8 cellular contexts compared by ENCODE assay signal in the genomic region with DNA sequence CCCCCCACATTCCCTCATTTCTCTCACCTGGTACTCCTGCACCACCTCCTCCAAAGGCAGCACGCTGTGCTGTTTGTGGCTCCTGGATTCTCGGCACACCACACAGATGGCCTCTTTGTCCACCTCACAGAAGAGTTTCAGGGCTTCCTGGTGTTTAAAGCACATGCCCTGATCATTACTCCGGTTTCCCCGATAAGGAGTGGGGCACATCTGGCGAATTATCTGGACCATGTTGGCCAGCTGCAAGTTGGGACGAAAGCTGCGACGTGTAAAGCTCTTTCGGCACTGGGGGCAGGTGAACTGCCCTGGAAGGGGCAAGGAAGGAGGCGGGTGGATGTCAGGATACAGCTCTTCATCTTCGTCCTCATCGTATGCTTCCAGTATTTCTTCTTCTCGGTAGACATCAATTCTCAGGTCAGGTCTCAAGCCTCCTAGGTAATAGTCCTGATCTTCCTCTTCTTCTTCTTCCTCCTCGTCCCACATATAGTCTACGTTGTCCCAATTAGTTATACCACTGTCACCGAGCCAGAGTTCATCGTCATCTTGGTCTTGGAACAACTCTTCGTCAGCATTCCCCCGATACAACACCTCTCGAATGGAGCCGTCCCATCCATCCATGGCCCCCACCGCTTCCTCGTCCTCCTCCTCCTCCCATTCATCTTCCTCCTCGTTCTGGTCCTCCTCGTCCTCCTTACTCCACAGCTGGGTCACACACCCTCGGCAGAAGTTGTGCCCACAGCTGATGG. TPM values are rescaled to one million over a fixed set of nuclear protein-coding genes. Genes with fewer than 3 reads are reported as not detected.
A peak's percentile ranks its signal among the peaks of the same experiment; 100 is the strongest.
DNase-seq lines count a peak whose midpoint lies in the region; ATAC-seq and TF ChIP-seq lines count a peak whose summit lies in the region.

No MANE protein-coding gene starts in this region.

- in situ Hi-C loops in GM23248 (cut with MboI), result no loop called here

- H3K4me3 ChIP-seq in GM23248, result peak overlapping the region; percentile 94
- H3K4me3 ChIP-seq in WERI-Rb-1 (ENCODE audit: low read depth, low read length), result peak overlapping the region; percentile 80
- H3K4me3 ChIP-seq in right cardiac atrium (ENCODE audit: low read length), result peak overlapping the region; percentile 89
- H3K4me3 ChIP-seq in smooth muscle cell, result peak overlapping the region; percentile 69

- TF ChIP-seq CTCF in WERI-Rb-1 (IDR thresholded peaks at IDR 0.05; ENCODE audit: low read depth, low read length) (no peak), smooth muscle cell (IDR thresholded peaks at IDR 0.05; ENCODE audit: borderline replicate concordance, insufficient read depth, poor library complexity, severe bottlenecking) (no peak)

- peaks cover 8% of the 10 kb centered on the region; the same call in 1 of the 2 replicates for H4K20me1 ChIP-seq in GM23248 (ENCODE audit: insufficient read depth)
- H4K20me1 ChIP-seq in smooth muscle cell (ENCODE audit: low read depth), result peaks cover 51% of the 10 kb centered on the region

- DNase-seq in GM23248 (peak; percentile 57), WERI-Rb-1 (no peak), right cardiac atrium (no peak), smooth muscle cell (lab: John Stamatoyannopoulos, UW; ENCODE audit: unreplicated experiment) (no peak), SIG-M5 (lab: John Stamatoyannopoulos, UW) (no peak), MV-4-11 (lab: John Stamatoyannopoulos, UW) (no peak), cortex of kidney (lab: John Stamatoyannopoulos, UW) (no peak), DMS53 treated with DMSO at 0.1 percent for 48 hours (lab: John Stamatoyannopoulos, UW; ENCODE audit: unreplicated experiment) (no peak)

- H3K4me1 ChIP-seq in GM23248 (ENCODE audit: insufficient read depth), result peaks cover 32% of the 10 kb centered on the region
- no peaks in the 10 kb centered on the region for H3K4me1 ChIP-seq in right cardiac atrium (ENCODE audit: control insufficient read depth, insufficient read depth, low read length)
- peaks cover 29% of the 10 kb centered on the region for H3K4me1 ChIP-seq in smooth muscle cell (ENCODE audit: low read depth)

- H3F3A ChIP-seq in GM23248 (ENCODE audit: insufficient read depth), result peaks cover 31% of the 10 kb centered on the region
- H3F3A ChIP-seq in smooth muscle cell (ENCODE audit: low read depth), result peaks cover 26% of the 10 kb centered on the region

- H3K9ac ChIP-seq in GM23248 (peak overlapping the region; percentile 100), smooth muscle cell (ENCODE audit: low read depth) (peak overlapping the region; percentile 95)

- peak overlapping the region; percentile 84 for H3K4me2 ChIP-seq in GM23248 (ENCODE audit: unreplicated experiment)
- H3K4me2 ChIP-seq in smooth muscle cell, result peak overlapping the region; percentile 97

- 1 to 3% methylated on average over 24 to 26 of the region's 26 CpGs for WGBS in GM23248 (ENCODE audit: low coverage in 1 of 2, low lambda C conversion rate in 2 of 2, missing lambda C conversion rate in 2 of 2), 2 experiments
- 2% methylated on average over 26 of the region's 26 CpGs for WGBS in right cardiac atrium
- 5% methylated on average over 26 of the region's 26 CpGs for WGBS in smooth muscle cell (ENCODE audit: low lambda C conversion rate)

- ATAC-seq in right cardiac atrium, result no peak

- H2AFZ ChIP-seq in GM23248, result peak overlapping the region; percentile 87
- H2AFZ ChIP-seq in smooth muscle cell (ENCODE audit: low read depth), result no peak overlapping the region

- H3K27ac ChIP-seq in GM23248 (peak overlapping the region; percentile 97), WERI-Rb-1 (no peak overlapping the region; the same call in 1 of the 2 replicates), right cardiac atrium (ENCODE audit: low read length) (peak overlapping the region; percentile 93), smooth muscle cell (ENCODE audit: low read depth) (peak overlapping the region; percentile 91)

- no peaks in the 10 kb centered on the region for H3K27me3 ChIP-seq in GM23248 (replicated peaks; ENCODE audit: insufficient read depth)
- H3K27me3 ChIP-seq in WERI-Rb-1 (ENCODE audit: insufficient read depth, low read depth, severe bottlenecking), result no peaks in the 10 kb centered on the region
- no peaks in the 10 kb centered on the region for H3K27me3 ChIP-seq in right cardiac atrium (ENCODE audit: control insufficient read depth, insufficient read depth)
- no peaks in the 10 kb centered on the region for H3K27me3 ChIP-seq in smooth muscle cell (ENCODE audit: low read depth)

- intact Hi-C loops in right cardiac atrium (cut with DNase I), result loop anchor here in 1 of 4 donors (2.0 kb wide), 1 partner anchor 69 kb away; no protein-coding TSS in a partner anchor

- H3K79me2 ChIP-seq in GM23248 (ENCODE audit: insufficient read depth) (peaks cover 73% of the 10 kb centered on the region), smooth muscle cell (ENCODE audit: low read depth) (peaks cover 68% of the 10 kb centered on the region)

- H3K9me3 ChIP-seq in GM23248 (ENCODE audit: low read depth), result no peaks in the 10 kb centered on the region
- no peaks in the 10 kb centered on the region for H3K9me3 ChIP-seq in WERI-Rb-1 (ENCODE audit: severe bottlenecking)
- no peaks in the 10 kb centered on the region for H3K9me3 ChIP-seq in right cardiac atrium (ENCODE audit: control insufficient read depth, low read length)
- no peaks in the 10 kb centered on the region for H3K9me3 ChIP-seq in smooth muscle cell (replicated peaks; ENCODE audit: low read depth)

- H3K9me2 ChIP-seq in GM23248 (ENCODE audit: insufficient read depth), result no peaks in the 10 kb centered on the region

- H3K36me3 ChIP-seq in GM23248 (ENCODE audit: low read depth), result peaks cover 13% of the 10 kb centered on the region
- H3K36me3 ChIP-seq in WERI-Rb-1, result peaks cover 3% of the 10 kb centered on the region; the same call in 1 of the 2 replicates
- no peaks in the 10 kb centered on the region for H3K36me3 ChIP-seq in smooth muscle cell (ENCODE audit: low read depth)

RNA-seq across cellular contexts. Expression of a gene that starts 0.8 kb away (rescaled TPM):
- 6.6 and 7.8 TPM in 2 replicates for total RNA-seq in GM23248 (2014; rRNA removed; shearing (Covaris generic))
- polyA plus RNA-seq in GM23248 (2016; fragmentation: Nextera tagmentation; extraction: Ambion mirVana) (4.1 and 5.3 TPM in 2 replicates), right cardiac atrium (9.3 TPM), smooth muscle cell (3.2 and 4.8 TPM in 2 replicates)
- total RNA-seq in right cardiac atrium (10 to 100 TPM in 2 of 4 donors, 1 to 10 TPM in 2; 8.2 to 11.6 (median 10.6) TPM), smooth muscle cell (5.0 and 6.9 TPM in 2 replicates)

RNA-seq across cellular contexts. Expression of a gene that starts 16.4 kb away (rescaled TPM):
- total RNA-seq in GM23248 (2014; rRNA removed; shearing (Covaris generic)), result 2,598 and 3,224 TPM in 2 replicates
- polyA plus RNA-seq in GM23248 (2016; fragmentation: Nextera tagmentation; extraction: Ambion mirVana), result 837 and 864 TPM in 2 replicates
- 100 to 1,000 TPM; 698 to 874 (median 743) TPM for total RNA-seq in right cardiac atrium
- polyA plus RNA-seq in right cardiac atrium, result 1,031 TPM
- 2,098 and 2,144 TPM in 2 replicates for total RNA-seq in smooth muscle cell
- 617 and 686 TPM in 2 replicates for polyA plus RNA-seq in smooth muscle cell

RNA-seq across cellular contexts. Expression of a gene that starts 37.1 kb away (rescaled TPM):
- 17.5 and 18.6 TPM in 2 replicates for total RNA-seq in GM23248 (2014; rRNA removed; shearing (Covaris generic))
- polyA plus RNA-seq in GM23248 (2016; fragmentation: Nextera tagmentation; extraction: Ambion mirVana) (3.8 and 4.3 TPM in 2 replicates), right cardiac atrium (17.0 TPM), smooth muscle cell (2.4 and 2.6 TPM in 2 replicates)
- total RNA-seq in right cardiac atrium (10 to 100 TPM; 18.6 to 21.2 (median 21.0) TPM), smooth muscle cell (6.3 and 7.5 TPM in 2 replicates)

RNA-seq across cellular contexts. Expression of a gene that starts 55.2 kb away (rescaled TPM):
- 1.4 and 6.8 TPM in 2 replicates for total RNA-seq in GM23248 (2014; rRNA removed; shearing (Covaris generic))
- polyA plus RNA-seq in GM23248 (2016; fragmentation: Nextera tagmentation; extraction: Ambion mirVana) (2.5 and 3.1 TPM in 2 replicates), right cardiac atrium (4.4 TPM), smooth muscle cell (0.45 TPM in 1 of 2 replicates, not detected in the other)
- total RNA-seq in right cardiac atrium (10 to 100 TPM in 1 of 4 donors, 1 to 10 TPM in 3; 3.8 to 13.1 (median 5.3) TPM), smooth muscle cell (3.4 TPM in 1 of 2 replicates, not detected in the other)
